ENCODE assay signal across 12 cellular contexts in the genomic region with DNA sequence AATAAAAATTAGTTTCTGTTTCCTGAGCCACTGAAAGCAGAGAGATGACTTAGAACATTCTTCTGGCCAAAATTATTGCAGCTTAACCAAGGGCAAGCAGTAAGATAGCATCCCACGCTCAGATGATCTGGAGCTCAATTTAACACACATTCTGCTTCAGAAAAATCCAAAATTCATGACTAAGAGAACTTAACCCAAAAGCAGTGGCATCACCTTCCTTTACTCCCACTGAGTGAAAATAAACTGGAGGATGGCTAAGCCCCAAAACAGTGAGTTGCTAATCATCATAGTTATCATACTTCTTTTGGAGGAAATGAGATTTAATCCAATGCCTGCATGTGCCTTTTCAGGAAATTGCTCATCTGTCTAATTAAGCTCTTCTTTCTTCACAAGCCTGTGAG.
DNase-seq lines count a peak whose midpoint lies in the region; ATAC-seq and TF ChIP-seq lines count a peak whose summit lies in the region.
"Had no signal": no experiment of that assay in that cellular context is flagged by ENCODE, and none has a peak within 500 bp of the region (broad histone marks: within the 10 kb centered on the region; RNA-seq: fewer than 3 reads in every experiment).

No MANE protein-coding gene starts in this region.

- H3K27me3 Mint-ChIP-seq in activated T-cell treated with anti-CD3 and anti-CD28 coated beads, Interleukin-2, amount 50 U/mL, for 4 hours (ENCODE audit: low read depth): no peaks in the 10 kb centered on the region
- no peaks in the 10 kb centered on the region for H3K27me3 Mint-ChIP-seq in stimulated activated naive CD8-positive, alpha-beta T cell treated with anti-CD3 and anti-CD28 coated beads, Interleukin-15, Interleukin-2, amounts not matched to agents 100 ng/mL and 50 ng/mL, for 24 hours
- peaks cover 0 to 11% of the 10 kb centered on the region in 2 donors for H3K27me3 Mint-ChIP-seq in CD8-positive, alpha-beta memory T cell
- H3K27me3 Mint-ChIP-seq: activated naive CD4-positive, alpha-beta T cell treated with anti-CD3 and anti-CD28 coated beads, Interleukin-2, amount 10 ng/mL, durations not matched to agents 7 days and 5 days had no signal

- H3K36me3 ChIP-seq in CD8-positive, alpha-beta memory T cell (ENCODE audit: insufficient read depth, low read length): no peaks in the 10 kb centered on the region
- H3K36me3 ChIP-seq: BLaER1, pancreas had no signal

- H3K4me3 ChIP-seq in epithelial cell of esophagus (ENCODE audit: low read length): no peak overlapping the region
- H3K4me3 ChIP-seq in CD8-positive, alpha-beta memory T cell (ENCODE audit: low read length): no peak overlapping the region
- H3K4me3 ChIP-seq: BLaER1, pancreas had no signal

- H3K27ac ChIP-seq in CD8-positive, alpha-beta memory T cell (ENCODE audit: low read depth, low read length): no peak overlapping the region
- H3K27ac ChIP-seq: BLaER1, pancreas had no signal

- DNase-seq in activated T-cell treated with anti-CD3 and anti-CD28 coated beads, Interleukin-2, amount 50 U/mL, for 4 hours: no peak
- no peak for DNase-seq in activated T-cell treated with anti-CD3 and anti-CD28 coated beads, Interleukin-2, amount 50 U/mL, for 48 hours
- DNase-seq in RKO (ENCODE audit: low spot score): peak; percentile 64
- peak; percentile 43 for DNase-seq in epithelial cell of esophagus (ENCODE audit: low read depth)
- no peak for DNase-seq in NCI-H748 treated with DMSO at 0.1 percent for 48 hours (lab: John Stamatoyannopoulos, UW)
- DNase-seq in CD8-positive, alpha-beta memory T cell: no peak
- DNase-seq: activated naive CD4-positive, alpha-beta T cell treated with anti-CD3 and anti-CD28 coated beads, Interleukin-2, amount 10 ng/mL, durations not matched to agents 7 days and 5 days; Karpas-422; pancreas had no signal

- ATAC-seq in activated T-cell treated with anti-CD3 and anti-CD28 coated beads, Interleukin-2, amount 50 U/mL, for 4 hours: peak; percentile 74 to 76
- no peak for ATAC-seq in GM18873 (IDR thresholded peaks at IDR 0.05; ENCODE audit: low FRiP score, unreplicated experiment)

- no peak for TF ChIP-seq CTCF in epithelial cell of esophagus (IDR thresholded peaks at IDR 0.05; ENCODE audit: insufficient read depth, low read depth, low read length, missing control alignments)

- H3K27ac Mint-ChIP-seq in stimulated activated naive CD8-positive, alpha-beta T cell treated with anti-CD3 and anti-CD28 coated beads, Interleukin-15, Interleukin-2, amounts not matched to agents 100 ng/mL and 50 ng/mL, for 24 hours: peak overlapping the region; percentile 64
- no peak overlapping the region for H3K27ac Mint-ChIP-seq in CD8-positive, alpha-beta memory T cell
- H3K27ac Mint-ChIP-seq: activated naive CD4-positive, alpha-beta T cell treated with anti-CD3 and anti-CD28 coated beads, Interleukin-2, amount 10 ng/mL, durations not matched to agents 7 days and 5 days had no signal

- peaks cover 19% of the 10 kb centered on the region for H3K4me1 Mint-ChIP-seq in activated T-cell treated with anti-CD3 and anti-CD28 coated beads, Interleukin-2, amount 50 U/mL, for 4 hours (ENCODE audit: low read depth)
- peaks cover 24% of the 10 kb centered on the region for H3K4me1 Mint-ChIP-seq in stimulated activated naive CD8-positive, alpha-beta T cell treated with anti-CD3 and anti-CD28 coated beads, Interleukin-15, Interleukin-2, amounts not matched to agents 100 ng/mL and 50 ng/mL, for 24 hours (ENCODE audit: low read depth)
- no peaks in the 10 kb centered on the region for H3K4me1 Mint-ChIP-seq in CD8-positive, alpha-beta memory T cell

- no peaks in the 10 kb centered on the region for H3K27me3 ChIP-seq in CD8-positive, alpha-beta memory T cell (ENCODE audit: insufficient read depth, low read length, poor library complexity, severe bottlenecking)
- H3K27me3 ChIP-seq: BLaER1, pancreas had no signal

- no peak overlapping the region for H3K4me3 Mint-ChIP-seq in activated T-cell treated with anti-CD3 and anti-CD28 coated beads, Interleukin-2, amount 50 U/mL, for 4 hours
- no peak overlapping the region for H3K4me3 Mint-ChIP-seq in stimulated activated naive CD8-positive, alpha-beta T cell treated with anti-CD3 and anti-CD28 coated beads, Interleukin-15, Interleukin-2, amounts not matched to agents 100 ng/mL and 50 ng/mL, for 24 hours
- H3K4me3 Mint-ChIP-seq in CD8-positive, alpha-beta memory T cell: no peak overlapping the region
- H3K4me3 Mint-ChIP-seq: activated naive CD4-positive, alpha-beta T cell treated with anti-CD3 and anti-CD28 coated beads, Interleukin-2, amount 10 ng/mL, durations not matched to agents 7 days and 5 days had no signal

- no peaks in the 10 kb centered on the region for H3K36me3 Mint-ChIP-seq in activated T-cell treated with anti-CD3 and anti-CD28 coated beads, Interleukin-2, amount 50 U/mL, for 4 hours (ENCODE audit: insufficient read depth)
- H3K36me3 Mint-ChIP-seq in stimulated activated naive CD8-positive, alpha-beta T cell treated with anti-CD3 and anti-CD28 coated beads, Interleukin-15, Interleukin-2, amounts not matched to agents 100 ng/mL and 50 ng/mL, for 24 hours (ENCODE audit: low read depth): no peaks in the 10 kb centered on the region
- no peaks in the 10 kb centered on the region for H3K36me3 Mint-ChIP-seq in CD8-positive, alpha-beta memory T cell

- no peaks in the 10 kb centered on the region for H3K4me1 ChIP-seq in CD8-positive, alpha-beta memory T cell (ENCODE audit: insufficient read depth, low read length)
- H3K4me1 ChIP-seq: pancreas had no signal

- CTCF ChIA-PET in CD8-positive, alpha-beta memory T cell (lab: Charles Lee): no interaction called here

- POLR2A ChIA-PET in CD8-positive, alpha-beta memory T cell (lab: Charles Lee): no interaction called here

- no peaks in the 10 kb centered on the region for H3K9me3 ChIP-seq in CD8-positive, alpha-beta memory T cell (ENCODE audit: low read length)
- H3K9me3 ChIP-seq: BLaER1, pancreas had no signal

- H3K9me3 Mint-ChIP-seq in activated T-cell treated with anti-CD3 and anti-CD28 coated beads, Interleukin-2, amount 50 U/mL, for 4 hours: no peaks in the 10 kb centered on the region
- peaks cover 4% of the 10 kb centered on the region for H3K9me3 Mint-ChIP-seq in stimulated activated naive CD8-positive, alpha-beta T cell treated with anti-CD3 and anti-CD28 coated beads, Interleukin-15, Interleukin-2, amounts not matched to agents 100 ng/mL and 50 ng/mL, for 24 hours
- peaks cover 0 to 2% (median 0%) of the 10 kb centered on the region in 5 donors for H3K9me3 Mint-ChIP-seq in CD8-positive, alpha-beta memory T cell

Comparison
In these comparisons a context has a peak if more than half of its experiments do, and no peak if none do; other contexts are left out.
1. DNase-seq: peak in RKO (single experiment) and epithelial cell of esophagus (single experiment); none in activated T-cell treated with anti-CD3 and anti-CD28 coated beads, Interleukin-2, amount 50 U/mL, for 4 hours (single experiment), activated T-cell treated with anti-CD3 and anti-CD28 coated beads, Interleukin-2, amount 50 U/mL, for 48 hours (0 of 2), NCI-H748 treated with DMSO at 0.1 percent for 48 hours (single experiment) and CD8-positive, alpha-beta memory T cell (0 of 5).